1 cellular context compared by ENCODE assay signal in genomic region chr1:27830621-27831424, GRCh38.
A peak's percentile ranks its signal among the peaks of the same experiment; 100 is the strongest.
TF ChIP-seq lines count a peak whose summit lies in the region.

Gene PPP1R8 (plus strand): TSS chr1:27830782. CDS start chr1:27830836, 54 bp downstream.

TF ChIP-seq in HepG2, 621 proteins besides CTCF, POLR2A, EP300 and RAD21 (continued from another document and continues in another):
- TF ChIP-seq ZBTB2 (CRISPR knock-in tag; IDR thresholded peaks at IDR 0.05; ENCODE audit: low read depth) (no peak), TEAD3 (CRISPR knock-in tag; optimal IDR thresholded peaks at IDR 0.05; ENCODE audit: borderline replicate concordance) (peak; percentile 61), MAX (IDR thresholded peaks at IDR 0.05) (peak; percentile 7; the same call in 1 of the 2 replicates), GABPA (IDR thresholded peaks at IDR 0.05; ENCODE audit: low read depth, low read length) (no peak), GABPA (CRISPR knock-in tag; IDR thresholded peaks at IDR 0.05; ENCODE audit: low read depth) (peak; percentile 70), ZFP90 (CRISPR knock-in tag; IDR thresholded peaks at IDR 0.05; ENCODE audit: borderline replicate concordance) (peak; percentile 36; the same call in 1 of the 2 replicates), RXRA (CRISPR knock-in tag; IDR thresholded peaks at IDR 0.05) (peak; percentile 59; the same call in 1 of the 2 replicates), MTF2 (CRISPR knock-in tag; IDR thresholded peaks at IDR 0.05; ENCODE audit: borderline replicate concordance) (no peak), KLF16 (CRISPR knock-in tag; IDR thresholded peaks at IDR 0.05) (peak in 1 of 2 experiments; percentile 91; a peak in 2 of 4 replicates), ZSCAN30 (CRISPR knock-in tag; IDR thresholded peaks at IDR 0.05) (no peak), SRSF4 (IDR thresholded peaks at IDR 0.05; ENCODE audit: low read depth, low read length, poor library complexity, severe bottlenecking) (no peak), THYN1 (CRISPR knock-in tag; IDR thresholded peaks at IDR 0.05; ENCODE audit: borderline replicate concordance, low read depth) (no peak), ZNF883 (CRISPR knock-in tag; IDR thresholded peaks at IDR 0.05; ENCODE audit: not compliant biosample characterization) (peak; percentile 82), SATB2 (CRISPR knock-in tag; IDR thresholded peaks at IDR 0.05) (no peak; the same call in 1 of the 2 replicates), ZNF768 (CRISPR knock-in tag; IDR thresholded peaks at IDR 0.05) (peak; percentile 44; the same call in 1 of the 2 replicates), ZNF788 (CRISPR knock-in tag; IDR thresholded peaks at IDR 0.05; ENCODE audit: borderline replicate concordance) (peak; percentile 58; the same call in 1 of the 2 replicates), RNF2 (conservative IDR thresholded peaks at IDR 0.05; ENCODE audit: low read depth) (no peak), ZBTB42 (CRISPR knock-in tag; IDR thresholded peaks at IDR 0.05) (no peak), ZNF552 (CRISPR knock-in tag; IDR thresholded peaks at IDR 0.05; ENCODE audit: borderline replicate concordance) (no peak), ZNF670 (CRISPR knock-in tag; IDR thresholded peaks at IDR 0.05; ENCODE audit: borderline replicate concordance) (peak; percentile 93), ZNF430 (CRISPR knock-in tag; IDR thresholded peaks at IDR 0.05) (peak; percentile 48; the same call in 1 of the 2 replicates), ATF3 (CRISPR knock-in tag; IDR thresholded peaks at IDR 0.05) (no peak), YEATS2 (CRISPR knock-in tag; IDR thresholded peaks at IDR 0.05; ENCODE audit: borderline replicate concordance) (peak; percentile 95; the same call in 1 of the 2 replicates), ZNF543 (CRISPR knock-in tag; IDR thresholded peaks at IDR 0.05) (no peak), DMTF1 (CRISPR knock-in tag; IDR thresholded peaks at IDR 0.05) (no peak), KMT2B (CRISPR knock-in tag; IDR thresholded peaks at IDR 0.05) (peak; percentile 89), XBP1 (CRISPR knock-in tag; IDR thresholded peaks at IDR 0.05) (no peak), ZNF431 (CRISPR knock-in tag; IDR thresholded peaks at IDR 0.05; ENCODE audit: borderline replicate concordance, low read depth) (no peak), ZNF251 (CRISPR knock-in tag; IDR thresholded peaks at IDR 0.05) (no peak), CEBPB (IDR thresholded peaks at IDR 0.05; ENCODE audit: borderline replicate concordance, low read depth, low read length) (no peak), NR2F2 (IDR thresholded peaks at IDR 0.05; ENCODE audit: borderline replicate concordance, low read depth) (peak; percentile 39; the same call in 1 of the 2 replicates), EZH2 (conservative IDR thresholded peaks at IDR 0.05; ENCODE audit: low read depth, low read length) (no peak), RELA (CRISPR knock-in tag; IDR thresholded peaks at IDR 0.05) (no peak), GFI1 (CRISPR knock-in tag; IDR thresholded peaks at IDR 0.05; ENCODE audit: borderline replicate concordance) (peak; percentile 40; the same call in 1 of the 2 replicates), RXRB (CRISPR knock-in tag; IDR thresholded peaks at IDR 0.05; ENCODE audit: borderline replicate concordance) (peak; percentile 42; the same call in 1 of the 2 replicates), KDM5B (CRISPR knock-in tag; IDR thresholded peaks at IDR 0.05; ENCODE audit: borderline replicate concordance) (no peak; the same call in 1 of the 2 replicates), HES4 (CRISPR knock-in tag; IDR thresholded peaks at IDR 0.05; ENCODE audit: borderline replicate concordance) (no peak)
- TF ChIP-seq, protein P1, sequence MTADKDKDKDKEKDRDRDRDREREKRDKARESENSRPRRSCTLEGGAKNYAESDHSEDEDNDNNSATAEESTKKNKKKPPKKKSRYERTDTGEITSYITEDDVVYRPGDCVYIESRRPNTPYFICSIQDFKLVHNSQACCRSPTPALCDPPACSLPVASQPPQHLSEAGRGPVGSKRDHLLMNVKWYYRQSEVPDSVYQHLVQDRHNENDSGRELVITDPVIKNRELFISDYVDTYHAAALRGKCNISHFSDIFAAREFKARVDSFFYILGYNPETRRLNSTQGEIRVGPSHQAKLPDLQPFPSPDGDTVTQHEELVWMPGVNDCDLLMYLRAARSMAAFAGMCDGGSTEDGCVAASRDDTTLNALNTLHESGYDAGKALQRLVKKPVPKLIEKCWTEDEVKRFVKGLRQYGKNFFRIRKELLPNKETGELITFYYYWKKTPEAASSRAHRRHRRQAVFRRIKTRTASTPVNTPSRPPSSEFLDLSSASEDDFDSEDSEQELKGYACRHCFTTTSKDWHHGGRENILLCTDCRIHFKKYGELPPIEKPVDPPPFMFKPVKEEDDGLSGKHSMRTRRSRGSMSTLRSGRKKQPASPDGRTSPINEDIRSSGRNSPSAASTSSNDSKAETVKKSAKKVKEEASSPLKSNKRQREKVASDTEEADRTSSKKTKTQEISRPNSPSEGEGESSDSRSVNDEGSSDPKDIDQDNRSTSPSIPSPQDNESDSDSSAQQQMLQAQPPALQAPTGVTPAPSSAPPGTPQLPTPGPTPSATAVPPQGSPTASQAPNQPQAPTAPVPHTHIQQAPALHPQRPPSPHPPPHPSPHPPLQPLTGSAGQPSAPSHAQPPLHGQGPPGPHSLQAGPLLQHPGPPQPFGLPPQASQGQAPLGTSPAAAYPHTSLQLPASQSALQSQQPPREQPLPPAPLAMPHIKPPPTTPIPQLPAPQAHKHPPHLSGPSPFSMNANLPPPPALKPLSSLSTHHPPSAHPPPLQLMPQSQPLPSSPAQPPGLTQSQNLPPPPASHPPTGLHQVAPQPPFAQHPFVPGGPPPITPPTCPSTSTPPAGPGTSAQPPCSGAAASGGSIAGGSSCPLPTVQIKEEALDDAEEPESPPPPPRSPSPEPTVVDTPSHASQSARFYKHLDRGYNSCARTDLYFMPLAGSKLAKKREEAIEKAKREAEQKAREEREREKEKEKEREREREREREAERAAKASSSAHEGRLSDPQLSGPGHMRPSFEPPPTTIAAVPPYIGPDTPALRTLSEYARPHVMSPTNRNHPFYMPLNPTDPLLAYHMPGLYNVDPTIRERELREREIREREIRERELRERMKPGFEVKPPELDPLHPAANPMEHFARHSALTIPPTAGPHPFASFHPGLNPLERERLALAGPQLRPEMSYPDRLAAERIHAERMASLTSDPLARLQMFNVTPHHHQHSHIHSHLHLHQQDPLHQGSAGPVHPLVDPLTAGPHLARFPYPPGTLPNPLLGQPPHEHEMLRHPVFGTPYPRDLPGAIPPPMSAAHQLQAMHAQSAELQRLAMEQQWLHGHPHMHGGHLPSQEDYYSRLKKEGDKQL (CRISPR knock-in tag; IDR thresholded peaks at IDR 0.05; ENCODE audit: low read depth), result peak; percentile 34; the same call in 1 of the 2 replicates
- TF ChIP-seq, protein P2, sequence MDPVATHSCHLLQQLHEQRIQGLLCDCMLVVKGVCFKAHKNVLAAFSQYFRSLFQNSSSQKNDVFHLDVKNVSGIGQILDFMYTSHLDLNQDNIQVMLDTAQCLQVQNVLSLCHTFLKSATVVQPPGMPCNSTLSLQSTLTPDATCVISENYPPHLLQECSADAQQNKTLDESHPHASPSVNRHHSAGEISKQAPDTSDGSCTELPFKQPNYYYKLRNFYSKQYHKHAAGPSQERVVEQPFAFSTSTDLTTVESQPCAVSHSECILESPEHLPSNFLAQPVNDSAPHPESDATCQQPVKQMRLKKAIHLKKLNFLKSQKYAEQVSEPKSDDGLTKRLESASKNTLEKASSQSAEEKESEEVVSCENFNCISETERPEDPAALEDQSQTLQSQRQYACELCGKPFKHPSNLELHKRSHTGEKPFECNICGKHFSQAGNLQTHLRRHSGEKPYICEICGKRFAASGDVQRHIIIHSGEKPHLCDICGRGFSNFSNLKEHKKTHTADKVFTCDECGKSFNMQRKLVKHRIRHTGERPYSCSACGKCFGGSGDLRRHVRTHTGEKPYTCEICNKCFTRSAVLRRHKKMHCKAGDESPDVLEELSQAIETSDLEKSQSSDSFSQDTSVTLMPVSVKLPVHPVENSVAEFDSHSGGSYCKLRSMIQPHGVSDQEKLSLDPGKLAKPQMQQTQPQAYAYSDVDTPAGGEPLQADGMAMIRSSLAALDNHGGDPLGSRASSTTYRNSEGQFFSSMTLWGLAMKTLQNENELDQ (CRISPR knock-in tag; IDR thresholded peaks at IDR 0.05; ENCODE audit: borderline replicate concordance), result no peak
- TF ChIP-seq, protein P3, sequence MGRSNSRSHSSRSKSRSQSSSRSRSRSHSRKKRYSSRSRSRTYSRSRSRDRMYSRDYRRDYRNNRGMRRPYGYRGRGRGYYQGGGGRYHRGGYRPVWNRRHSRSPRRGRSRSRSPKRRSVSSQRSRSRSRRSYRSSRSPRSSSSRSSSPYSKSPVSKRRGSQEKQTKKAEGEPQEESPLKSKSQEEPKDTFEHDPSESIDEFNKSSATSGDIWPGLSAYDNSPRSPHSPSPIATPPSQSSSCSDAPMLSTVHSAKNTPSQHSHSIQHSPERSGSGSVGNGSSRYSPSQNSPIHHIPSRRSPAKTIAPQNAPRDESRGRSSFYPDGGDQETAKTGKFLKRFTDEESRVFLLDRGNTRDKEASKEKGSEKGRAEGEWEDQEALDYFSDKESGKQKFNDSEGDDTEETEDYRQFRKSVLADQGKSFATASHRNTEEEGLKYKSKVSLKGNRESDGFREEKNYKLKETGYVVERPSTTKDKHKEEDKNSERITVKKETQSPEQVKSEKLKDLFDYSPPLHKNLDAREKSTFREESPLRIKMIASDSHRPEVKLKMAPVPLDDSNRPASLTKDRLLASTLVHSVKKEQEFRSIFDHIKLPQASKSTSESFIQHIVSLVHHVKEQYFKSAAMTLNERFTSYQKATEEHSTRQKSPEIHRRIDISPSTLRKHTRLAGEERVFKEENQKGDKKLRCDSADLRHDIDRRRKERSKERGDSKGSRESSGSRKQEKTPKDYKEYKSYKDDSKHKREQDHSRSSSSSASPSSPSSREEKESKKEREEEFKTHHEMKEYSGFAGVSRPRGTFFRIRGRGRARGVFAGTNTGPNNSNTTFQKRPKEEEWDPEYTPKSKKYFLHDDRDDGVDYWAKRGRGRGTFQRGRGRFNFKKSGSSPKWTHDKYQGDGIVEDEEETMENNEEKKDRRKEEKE (IDR thresholded peaks at IDR 0.05), result no peak
- TF ChIP-seq, protein P4, sequence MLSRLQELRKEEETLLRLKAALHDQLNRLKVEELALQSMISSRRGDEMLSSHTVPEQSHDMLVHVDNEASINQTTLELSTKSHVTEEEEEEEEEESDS (CRISPR knock-in tag; IDR thresholded peaks at IDR 0.05; ENCODE audit: borderline replicate concordance), result 0 out of 2 replicates have a peak, but pooled peaks have one; percentile 61
- TF ChIP-seq, protein P5, sequence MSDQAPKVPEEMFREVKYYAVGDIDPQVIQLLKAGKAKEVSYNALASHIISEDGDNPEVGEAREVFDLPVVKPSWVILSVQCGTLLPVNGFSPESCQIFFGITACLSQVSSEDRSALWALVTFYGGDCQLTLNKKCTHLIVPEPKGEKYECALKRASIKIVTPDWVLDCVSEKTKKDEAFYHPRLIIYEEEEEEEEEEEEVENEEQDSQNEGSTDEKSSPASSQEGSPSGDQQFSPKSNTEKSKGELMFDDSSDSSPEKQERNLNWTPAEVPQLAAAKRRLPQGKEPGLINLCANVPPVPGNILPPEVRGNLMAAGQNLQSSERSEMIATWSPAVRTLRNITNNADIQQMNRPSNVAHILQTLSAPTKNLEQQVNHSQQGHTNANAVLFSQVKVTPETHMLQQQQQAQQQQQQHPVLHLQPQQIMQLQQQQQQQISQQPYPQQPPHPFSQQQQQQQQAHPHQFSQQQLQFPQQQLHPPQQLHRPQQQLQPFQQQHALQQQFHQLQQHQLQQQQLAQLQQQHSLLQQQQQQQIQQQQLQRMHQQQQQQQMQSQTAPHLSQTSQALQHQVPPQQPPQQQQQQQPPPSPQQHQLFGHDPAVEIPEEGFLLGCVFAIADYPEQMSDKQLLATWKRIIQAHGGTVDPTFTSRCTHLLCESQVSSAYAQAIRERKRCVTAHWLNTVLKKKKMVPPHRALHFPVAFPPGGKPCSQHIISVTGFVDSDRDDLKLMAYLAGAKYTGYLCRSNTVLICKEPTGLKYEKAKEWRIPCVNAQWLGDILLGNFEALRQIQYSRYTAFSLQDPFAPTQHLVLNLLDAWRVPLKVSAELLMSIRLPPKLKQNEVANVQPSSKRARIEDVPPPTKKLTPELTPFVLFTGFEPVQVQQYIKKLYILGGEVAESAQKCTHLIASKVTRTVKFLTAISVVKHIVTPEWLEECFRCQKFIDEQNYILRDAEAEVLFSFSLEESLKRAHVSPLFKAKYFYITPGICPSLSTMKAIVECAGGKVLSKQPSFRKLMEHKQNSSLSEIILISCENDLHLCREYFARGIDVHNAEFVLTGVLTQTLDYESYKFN (CRISPR knock-in tag; conservative IDR thresholded peaks at IDR 0.05), result peak; percentile 58
